Comparison of ENCODE assay signal across 10 cellular contexts in the genomic region with DNA sequence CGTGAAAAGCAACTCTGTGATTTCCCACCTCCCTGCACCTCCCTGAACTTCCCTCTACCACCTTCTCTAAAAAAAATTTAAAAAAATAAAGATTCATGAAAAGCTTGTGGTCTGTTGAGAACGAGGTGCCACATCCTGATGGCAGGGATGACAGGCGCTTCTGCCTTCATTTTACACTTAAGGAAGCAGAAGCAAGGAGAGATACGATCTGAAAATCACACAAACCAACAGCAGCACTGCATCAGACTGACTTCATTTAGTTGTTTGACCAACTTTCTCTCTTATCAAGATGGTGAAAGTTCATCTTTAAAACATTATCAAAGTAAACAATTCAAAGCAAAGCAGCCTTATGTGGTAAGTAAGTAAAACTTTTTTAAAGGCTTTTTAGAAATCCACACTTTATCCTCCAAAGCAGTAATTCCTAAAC. TPM values are rescaled to one million over a fixed set of nuclear protein-coding genes. Genes with fewer than 3 reads are reported as not detected.
DNase-seq lines count a peak whose midpoint lies in the region; ATAC-seq and TF ChIP-seq lines count a peak whose summit lies in the region.
"Had no signal": no experiment of that assay in that cellular context is flagged by ENCODE, and none has a peak within 500 bp of the region (broad histone marks: within the 10 kb centered on the region; RNA-seq: fewer than 3 reads in every experiment).

No MANE protein-coding gene starts in this region.

- intact Hi-C loops in activated naive CD4-positive, alpha-beta T cell treated with anti-CD3 and anti-CD28 coated beads for 36 hours (cut with micrococcal nuclease): loop anchor here (1.0 kb wide), 1 partner anchor 12 kb away; no protein-coding TSS in a partner anchor

- peak; percentile 61 for DNase-seq in activated naive CD4-positive, alpha-beta T cell treated with anti-CD3 and anti-CD28 coated beads for 36 hours
- DNase-seq in activated naive CD4-positive, alpha-beta T cell (lab: John Stamatoyannopoulos, UW): no peak
- peak in 26 of 34 experiments; percentile 10 to 64 (median 30) for DNase-seq in T-cell
- DNase-seq in effector memory CD8-positive, alpha-beta T cell: peak in 2 of 3 experiments; percentile 16 to 23
- no peak for DNase-seq in stimulated activated naive CD8-positive, alpha-beta T cell treated with anti-CD3 and anti-CD28 coated beads, Interleukin-15, amount 100 ng/mL, for 72 hours
- no peak for DNase-seq in osteocyte (ENCODE audit: extremely low spot score, unreplicated experiment)
- no peak for DNase-seq in RKO (ENCODE audit: low spot score)
- DNase-seq: NCI-H1092, NCI-H82 had no signal

- TF ChIP-seq CTCF in osteocyte (IDR thresholded peaks at IDR 0.05): no peak

- CTCF ChIA-PET in activated naive CD4-positive, alpha-beta T cell treated with anti-CD3 and anti-CD28 coated beads for 36 hours (lab: Charles Lee): interaction anchor here (1.0 to 2.4 kb wide), 2 partner anchors 12 to 64 kb away, joined by 3 to 10 read pairs; no protein-coding TSS in a partner anchor
- CTCF ChIA-PET in T-cell (lab: Charles Lee): interaction anchor here (0.5 to 1.2 kb wide), 5 partner anchors 9 to 291 kb away, joined by 3 to 6 read pairs (median 4); no protein-coding TSS in a partner anchor

- peaks cover 12% of the 10 kb centered on the region for H3K36me3 Mint-ChIP-seq in activated naive CD4-positive, alpha-beta T cell treated with anti-CD3 and anti-CD28 coated beads for 36 hours (ENCODE audit: low read depth)
- H3K36me3 Mint-ChIP-seq in T-cell: peaks cover 12% of the 10 kb centered on the region
- no peaks in the 10 kb centered on the region for H3K36me3 Mint-ChIP-seq in effector memory CD8-positive, alpha-beta T cell (ENCODE audit: insufficient read depth)
- H3K36me3 Mint-ChIP-seq in osteocyte (ENCODE audit: unreplicated experiment): peaks cover 2% of the 10 kb centered on the region

- peaks cover 11% of the 10 kb centered on the region for H3K9me3 Mint-ChIP-seq in activated naive CD4-positive, alpha-beta T cell treated with anti-CD3 and anti-CD28 coated beads for 36 hours
- H3K9me3 Mint-ChIP-seq in T-cell: peaks cover 0 to 7% (median 0%) of the 10 kb centered on the region in 3 donors
- no peaks in the 10 kb centered on the region for H3K9me3 Mint-ChIP-seq in effector memory CD8-positive, alpha-beta T cell
- peaks cover 0 to 4% of the 10 kb centered on the region in 2 donors for H3K9me3 Mint-ChIP-seq in stimulated activated naive CD8-positive, alpha-beta T cell treated with anti-CD3 and anti-CD28 coated beads, Interleukin-15, amount 100 ng/mL, for 72 hours
- no peaks in the 10 kb centered on the region for H3K9me3 Mint-ChIP-seq in osteocyte (ENCODE audit: unreplicated experiment)

- ATAC-seq in T-cell (replicated peaks in 1 of 4): peak; percentile 82 to 98 (median 82)
- ATAC-seq in effector memory CD8-positive, alpha-beta T cell (replicated peaks): peak; percentile 95
- peak; percentile 62 for ATAC-seq in stimulated activated naive CD8-positive, alpha-beta T cell treated with anti-CD3 and anti-CD28 coated beads, Interleukin-15, amount 100 ng/mL, for 72 hours
- ATAC-seq in GM21723 (IDR thresholded peaks at IDR 0.05; ENCODE audit: unreplicated experiment): no peak

- H3K4me1 Mint-ChIP-seq in activated naive CD4-positive, alpha-beta T cell treated with anti-CD3 and anti-CD28 coated beads for 36 hours (ENCODE audit: low read depth): peaks cover 40% of the 10 kb centered on the region
- H3K4me1 Mint-ChIP-seq in T-cell (peaks cover 49 to 56% (median 52%) of the 10 kb centered on the region in 3 donors), osteocyte (ENCODE audit: unreplicated experiment) (peaks cover 29% of the 10 kb centered on the region)
- H3K4me1 Mint-ChIP-seq in effector memory CD8-positive, alpha-beta T cell (ENCODE audit: low read depth in 2 of 2): peaks cover 28 to 50% of the 10 kb centered on the region in 2 donors
- H3K4me1 Mint-ChIP-seq in stimulated activated naive CD8-positive, alpha-beta T cell treated with anti-CD3 and anti-CD28 coated beads, Interleukin-15, amount 100 ng/mL, for 72 hours: peaks cover 49% of the 10 kb centered on the region

- peak overlapping the region; percentile 37 for H3K4me3 Mint-ChIP-seq in activated naive CD4-positive, alpha-beta T cell treated with anti-CD3 and anti-CD28 coated beads for 36 hours
- H3K4me3 Mint-ChIP-seq in T-cell: peak overlapping the region; percentile 17 to 57 (median 21)
- peak overlapping the region; percentile 58 to 68 for H3K4me3 Mint-ChIP-seq in effector memory CD8-positive, alpha-beta T cell
- peak overlapping the region; percentile 22 to 49 for H3K4me3 Mint-ChIP-seq in stimulated activated naive CD8-positive, alpha-beta T cell treated with anti-CD3 and anti-CD28 coated beads, Interleukin-15, amount 100 ng/mL, for 72 hours
- no peak overlapping the region for H3K4me3 Mint-ChIP-seq in osteocyte (ENCODE audit: unreplicated experiment)

- no peaks in the 10 kb centered on the region for H3K27me3 Mint-ChIP-seq in activated naive CD4-positive, alpha-beta T cell treated with anti-CD3 and anti-CD28 coated beads for 36 hours (ENCODE audit: low read depth)
- no peaks in the 10 kb centered on the region for H3K27me3 Mint-ChIP-seq in T-cell
- H3K27me3 Mint-ChIP-seq in effector memory CD8-positive, alpha-beta T cell: no peaks in the 10 kb centered on the region
- no peaks in the 10 kb centered on the region for H3K27me3 Mint-ChIP-seq in stimulated activated naive CD8-positive, alpha-beta T cell treated with anti-CD3 and anti-CD28 coated beads, Interleukin-15, amount 100 ng/mL, for 72 hours
- no peaks in the 10 kb centered on the region for H3K27me3 Mint-ChIP-seq in osteocyte (ENCODE audit: unreplicated experiment)

- POLR2A ChIA-PET in T-cell (lab: Charles Lee): no interaction called here

- no peak overlapping the region for H3K27ac Mint-ChIP-seq in activated naive CD4-positive, alpha-beta T cell treated with anti-CD3 and anti-CD28 coated beads for 36 hours
- H3K27ac Mint-ChIP-seq in T-cell: peak overlapping the region; percentile 71 to 72
- peak overlapping the region; percentile 80 to 88 for H3K27ac Mint-ChIP-seq in effector memory CD8-positive, alpha-beta T cell
- H3K27ac Mint-ChIP-seq in stimulated activated naive CD8-positive, alpha-beta T cell treated with anti-CD3 and anti-CD28 coated beads, Interleukin-15, amount 100 ng/mL, for 72 hours: peak overlapping the region in 1 of 2 donors; percentile 69
- H3K27ac Mint-ChIP-seq in osteocyte (ENCODE audit: unreplicated experiment): no peak overlapping the region

RNA-seq across cellular contexts. Expression of a gene that starts 15.5 kb away (rescaled TPM):
- total RNA-seq in activated naive CD4-positive, alpha-beta T cell treated with anti-CD3 and anti-CD28 coated beads for 36 hours: 10 to 100 TPM; 39.4 to 39.9 TPM
- total RNA-seq in T-cell (10 to 100 TPM; 27.5 to 45.2 (median 36.6) TPM), osteocyte (61.9 and 68.9 TPM in 2 replicates)

RNA-seq across cellular contexts. Expression of a gene that starts 27.7 kb away (rescaled TPM):
- total RNA-seq in activated naive CD4-positive, alpha-beta T cell treated with anti-CD3 and anti-CD28 coated beads for 36 hours: 10 to 100 TPM; 39.1 to 41.3 TPM
- total RNA-seq in T-cell (10 to 100 TPM; 22.4 to 25.3 (median 23.8) TPM), osteocyte (22.7 and 24.8 TPM in 2 replicates)

Comparison
In these comparisons a context has a peak if more than half of its experiments do, and no peak if none do; other contexts are left out.
1. DNase-seq: peak in activated naive CD4-positive, alpha-beta T cell treated with anti-CD3 and anti-CD28 coated beads for 36 hours (single experiment), T-cell (26 of 34) and effector memory CD8-positive, alpha-beta T cell (2 of 3); none in activated naive CD4-positive, alpha-beta T cell (0 of 4), stimulated activated naive CD8-positive, alpha-beta T cell treated with anti-CD3 and anti-CD28 coated beads, Interleukin-15, amount 100 ng/mL, for 72 hours (0 of 2), osteocyte (single experiment) and RKO (single experiment).
2. H3K27ac Mint-ChIP-seq: peak in T-cell (2 of 2) and effector memory CD8-positive, alpha-beta T cell (2 of 2); none in activated naive CD4-positive, alpha-beta T cell treated with anti-CD3 and anti-CD28 coated beads for 36 hours (single experiment) and osteocyte (single experiment).